Comparison of ENCODE assay signal across 8 cellular contexts in the genomic region with DNA sequence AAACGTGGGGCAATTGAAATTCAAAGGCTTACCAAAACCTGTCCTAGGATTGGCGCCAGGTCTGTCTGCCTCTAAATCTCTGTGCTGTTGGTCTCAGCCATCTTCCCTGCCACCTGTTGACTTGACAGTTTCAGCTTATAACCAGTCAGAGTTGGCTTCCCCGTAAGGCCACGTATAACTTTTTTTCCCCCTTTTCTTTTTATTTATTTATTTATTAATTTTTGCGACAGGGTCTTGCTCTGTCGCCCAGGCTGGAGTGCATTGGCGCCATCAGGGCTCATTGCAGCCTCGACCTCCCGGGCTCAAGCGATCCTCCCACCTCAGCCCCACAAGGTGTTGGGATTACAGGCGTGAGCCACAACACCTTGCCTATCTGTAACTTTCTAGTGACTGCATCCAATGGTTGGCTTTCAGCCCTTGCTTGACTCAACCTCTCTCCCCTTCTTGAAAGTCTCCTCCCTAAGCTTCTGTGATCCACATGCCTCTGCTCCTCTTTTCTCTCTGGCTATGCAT. TPM values are rescaled to one million over a fixed set of nuclear protein-coding genes. Genes with fewer than 3 reads are reported as not detected.
DNase-seq lines count a peak whose midpoint lies in the region; ATAC-seq and TF ChIP-seq lines count a peak whose summit lies in the region.

No MANE protein-coding gene starts in this region.

- peaks cover 27% of the 10 kb centered on the region for H3K4me1 Mint-ChIP-seq in activated CD4-positive, alpha-beta T cell treated with anti-CD3 and anti-CD28 coated beads, Interleukin-2, amount 10 ng/mL, durations not matched to agents 7 days and 5 days

- intact Hi-C loops in posterior vena cava (cut with DNase I) = loop anchor here in 1 of 2 donors (5.0 kb wide), 1 partner anchor 47 kb away; the partner anchor contains the start of gene CAPN1

- CTCF ChIA-PET in activated CD4-positive, alpha-beta T cell treated with anti-CD3 and anti-CD28 coated beads, Interleukin-2, amount 10 ng/mL, durations not matched to agents 7 days and 5 days (lab: Charles Lee) = interaction anchor here (0.7 to 3.2 kb wide), 10 partner anchors 12 to 123 kb away, joined by 3 to 12 read pairs (median 3); partner anchors contain the start of genes ARL2 and ZNHIT2

- peaks cover 24% of the 10 kb centered on the region for H3K36me3 ChIP-seq in adipocyte (ENCODE audit: control insufficient read depth, insufficient read depth, low read length, severe bottlenecking)
- peaks cover 2% of the 10 kb centered on the region for H3K36me3 ChIP-seq in kidney epithelial cell (ENCODE audit: control insufficient read depth, insufficient read depth, low read length)

- ATAC-seq in HG03342 (IDR thresholded peaks at IDR 0.05; ENCODE audit: unreplicated experiment) = no peak

- peaks cover 6% of the 10 kb centered on the region for H3K27me3 Mint-ChIP-seq in activated CD4-positive, alpha-beta T cell treated with anti-CD3 and anti-CD28 coated beads, Interleukin-2, amount 10 ng/mL, durations not matched to agents 7 days and 5 days

- TF ChIP-seq CTCF in kidney epithelial cell (IDR thresholded peaks at IDR 0.05; ENCODE audit: insufficient read depth, low read length, poor library complexity, severe bottlenecking) = no peak

- H3K27ac Mint-ChIP-seq in activated CD4-positive, alpha-beta T cell treated with anti-CD3 and anti-CD28 coated beads, Interleukin-2, amount 10 ng/mL, durations not matched to agents 7 days and 5 days = peak overlapping the region; percentile 99

- no peaks in the 10 kb centered on the region for H3K9me3 Mint-ChIP-seq in activated CD4-positive, alpha-beta T cell treated with anti-CD3 and anti-CD28 coated beads, Interleukin-2, amount 10 ng/mL, durations not matched to agents 7 days and 5 days

- H3K4me3 Mint-ChIP-seq in activated CD4-positive, alpha-beta T cell treated with anti-CD3 and anti-CD28 coated beads, Interleukin-2, amount 10 ng/mL, durations not matched to agents 7 days and 5 days = peak overlapping the region; percentile 99

- no peaks in the 10 kb centered on the region for H3K9me3 ChIP-seq in adipocyte (ENCODE audit: control insufficient read depth, low read length)

- peak overlapping the region; percentile 100 for H3K9ac ChIP-seq in adipocyte (ENCODE audit: low read length)

- peak overlapping the region; percentile 99 for H3K27ac ChIP-seq in temporal lobe (ENCODE audit: low read depth, low read length)

- POLR2A ChIA-PET in activated CD4-positive, alpha-beta T cell treated with anti-CD3 and anti-CD28 coated beads, Interleukin-2, amount 10 ng/mL, durations not matched to agents 7 days and 5 days (lab: Charles Lee) = interaction anchor here (0.9 kb wide), 1 partner anchor 211 kb away, joined by 3 read pairs; the partner anchor contains the start of gene PPP2R5B

- H3K4me1 ChIP-seq in adipocyte (ENCODE audit: control insufficient read depth, insufficient read depth, low read length) = peaks cover 16% of the 10 kb centered on the region

- H3K27me3 ChIP-seq in adipocyte (replicated peaks; ENCODE audit: control insufficient read depth, insufficient read depth, low read length) (no peaks in the 10 kb centered on the region), kidney epithelial cell (ENCODE audit: control insufficient read depth, insufficient read depth, low read length) (no peaks in the 10 kb centered on the region)

- H3K4me3 ChIP-seq in adipocyte (ENCODE audit: low read length) (peak overlapping the region; percentile 97), kidney epithelial cell (ENCODE audit: low read depth, low read length) (peak overlapping the region; percentile 41)

- H3K36me3 Mint-ChIP-seq in activated CD4-positive, alpha-beta T cell treated with anti-CD3 and anti-CD28 coated beads, Interleukin-2, amount 10 ng/mL, durations not matched to agents 7 days and 5 days (ENCODE audit: low read depth) = peaks cover 12% of the 10 kb centered on the region

- no peak for DNase-seq in activated CD4-positive, alpha-beta T cell treated with anti-CD3 and anti-CD28 coated beads, Interleukin-2, amount 10 ng/mL, durations not matched to agents 7 days and 5 days
- no peak for DNase-seq in activated CD4-positive, alpha-beta T cell treated with anti-CD3 and anti-CD28 coated beads, Interleukin-2, amount 50 U/mL, for 4 hours
- DNase-seq in adipocyte (ENCODE audit: low read depth) (no peak), kidney epithelial cell (ENCODE audit: low read depth) (no peak), NCI-H1092 (lab: John Stamatoyannopoulos, UW) (no peak), posterior vena cava (ENCODE audit: low spot score) (no peak)

RNA-seq across cellular contexts. Expression of gene SYVN1, which starts 1.4 kb away (rescaled TPM):
- total RNA-seq in activated CD4-positive, alpha-beta T cell treated with anti-CD3 and anti-CD28 coated beads, Interleukin-2, amount 10 ng/mL, durations not matched to agents 7 days and 5 days = 10 to 100 TPM; 40.5 to 42.2 TPM
- 23.4 and 31.0 TPM in 2 replicates for total RNA-seq in kidney epithelial cell
- 7.4 TPM for total RNA-seq in temporal lobe
- total RNA-seq in posterior vena cava = 10 to 100 TPM; 52.7 to 57.0 TPM

RNA-seq across cellular contexts. Expression of gene MRPL49, which starts 13.6 kb away (rescaled TPM):
- 10 to 100 TPM; 49.5 to 55.4 TPM for total RNA-seq in activated CD4-positive, alpha-beta T cell treated with anti-CD3 and anti-CD28 coated beads, Interleukin-2, amount 10 ng/mL, durations not matched to agents 7 days and 5 days
- total RNA-seq in kidney epithelial cell (67.6 and 88.5 TPM in 2 replicates), temporal lobe (27.0 TPM), posterior vena cava (10 to 100 TPM; 34.1 to 39.3 TPM)

RNA-seq across cellular contexts. Expression of gene FAU, which starts 13.8 kb away (rescaled TPM):
- 1,000 to 10,000 TPM; 1,051 to 1,116 TPM for total RNA-seq in activated CD4-positive, alpha-beta T cell treated with anti-CD3 and anti-CD28 coated beads, Interleukin-2, amount 10 ng/mL, durations not matched to agents 7 days and 5 days
- total RNA-seq in kidney epithelial cell = 595 and 710 TPM in 2 replicates
- total RNA-seq in temporal lobe = 217 TPM
- total RNA-seq in posterior vena cava = 100 to 1,000 TPM; 725 to 753 TPM

RNA-seq across cellular contexts. Expression of gene ZNHIT2, which starts 18.2 kb away (rescaled TPM):
- 1 to 10 TPM; 8.6 to 9.9 TPM for total RNA-seq in activated CD4-positive, alpha-beta T cell treated with anti-CD3 and anti-CD28 coated beads, Interleukin-2, amount 10 ng/mL, durations not matched to agents 7 days and 5 days
- 21.3 and 28.1 TPM in 2 replicates for total RNA-seq in kidney epithelial cell
- total RNA-seq in temporal lobe = 2.5 TPM
- total RNA-seq in posterior vena cava = 1 to 10 TPM; 6.0 to 6.3 TPM

RNA-seq across cellular contexts. Expression of gene TM7SF2, which starts 24.0 kb away (rescaled TPM):
- 10 to 100 TPM; 26.1 to 27.7 TPM for total RNA-seq in activated CD4-positive, alpha-beta T cell treated with anti-CD3 and anti-CD28 coated beads, Interleukin-2, amount 10 ng/mL, durations not matched to agents 7 days and 5 days
- total RNA-seq in kidney epithelial cell = 42.4 and 42.6 TPM in 2 replicates
- 34.7 TPM for total RNA-seq in temporal lobe
- total RNA-seq in posterior vena cava = 1 to 10 TPM; 3.1 to 4.0 TPM
